Comparison of ENCODE assay signal across 15 cellular contexts in the genomic region with DNA sequence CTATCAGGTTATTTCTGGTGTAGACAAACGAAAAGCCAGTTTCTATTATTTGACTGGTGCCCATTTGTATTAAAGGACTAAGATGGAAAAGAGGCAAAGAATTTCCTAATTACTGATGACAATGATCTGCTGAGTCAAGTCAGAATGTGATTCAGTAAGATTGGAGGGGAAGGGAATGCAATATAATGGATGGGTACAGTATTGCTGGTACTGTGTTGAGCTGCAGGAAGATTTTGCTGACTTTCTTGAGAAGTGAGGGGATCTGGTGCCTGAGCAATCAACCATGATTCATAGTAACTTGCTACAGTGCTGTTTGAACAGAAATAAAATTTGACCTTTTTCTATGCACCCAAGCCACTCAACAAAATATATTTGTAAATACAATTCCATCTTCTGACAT.
DNase-seq lines count a peak whose midpoint lies in the region; TF ChIP-seq lines count a peak whose summit lies in the region.
"Had no signal": no experiment of that assay in that cellular context is flagged by ENCODE, and none has a peak within 500 bp of the region (broad histone marks: within the 10 kb centered on the region; RNA-seq: fewer than 3 reads in every experiment).

No MANE protein-coding gene starts in this region.

- H3K27me3 ChIP-seq in SK-N-SH (ENCODE audit: insufficient read depth) (no peaks in the 10 kb centered on the region), vagina (no peaks in the 10 kb centered on the region)
- H3K27me3 ChIP-seq: BLaER1 had no signal

- H4K20me1 ChIP-seq in SK-N-SH (ENCODE audit: insufficient read depth), result no peaks in the 10 kb centered on the region
- H4K20me1 ChIP-seq: BLaER1 had no signal

- no peaks in the 10 kb centered on the region for H3K9me2 ChIP-seq in SK-N-SH

- peaks cover 0 to 6% of the 10 kb centered on the region in 2 experiments; a peak in 1 of 4 replicates for H3K4me1 ChIP-seq in SK-N-SH (ENCODE audit: control insufficient read depth in 1 of 2, insufficient read depth in 2 of 2, low read depth in 1 of 2, low read length in 1 of 2)
- H3K4me1 ChIP-seq in vagina, result no peaks in the 10 kb centered on the region
- H3K4me1 ChIP-seq: BLaER1, HAP-1 had no signal

- no peaks in the 10 kb centered on the region for H3F3A ChIP-seq in SK-N-SH (replicated peaks; ENCODE audit: insufficient read depth)

- H3K27ac ChIP-seq in SK-N-SH (ENCODE audit: low read depth in 2 of 2, low read length in 1 of 2), result no peak overlapping the region
- no peak overlapping the region for H3K27ac ChIP-seq in vagina
- H3K27ac ChIP-seq: BLaER1, SK-N-MC had no signal

- H3K4me3 ChIP-seq in SK-N-SH (ENCODE audit: low read depth in 2 of 2, low read length in 1 of 2) (no peak overlapping the region), vagina (no peak overlapping the region)
- H3K4me3 ChIP-seq: BLaER1, GM12878, HAP-1, SK-N-MC had no signal

- no peak for TF ChIP-seq POLR2A in vagina (IDR thresholded peaks at IDR 0.05)

- DNase-seq in HCEC 1CT (peak; percentile 43), SK-N-SH (no peak), fibroblast of peridontal ligament (ENCODE audit: extremely low read depth) (peak; percentile 35), medulla oblongata (ENCODE audit: extremely low spot score) (no peak), NCI-H1436 treated with DMSO at 0.1 percent for 48 hours (lab: John Stamatoyannopoulos, UW) (no peak), vagina (ENCODE audit: extremely low spot score in 2 of 2) (no peak), DMS53 (lab: John Stamatoyannopoulos, UW) (no peak)
- DNase-seq: DMS 273 treated with DMSO at 0.1 percent for 48 hours, NCI-H1417, NCI-H2029 treated with DMSO at 0.1 percent for 48 hours, NCI-H510A had no signal

- TF ChIP-seq CTCF in SK-N-SH (IDR thresholded peaks at IDR 0.05) (no peak), vagina (IDR thresholded peaks at IDR 0.05) (no peak)

- no peaks in the 10 kb centered on the region for H3K79me2 ChIP-seq in SK-N-SH (ENCODE audit: insufficient read depth)

- no peak overlapping the region for H3K9ac ChIP-seq in SK-N-SH
- H3K9ac ChIP-seq: BLaER1 had no signal

- no peaks in the 10 kb centered on the region for H3K36me3 ChIP-seq in SK-N-SH (replicated peaks in 1 of 2; ENCODE audit: control insufficient read depth in 1 of 2, insufficient read depth in 2 of 2, low read length in 1 of 2)
- H3K36me3 ChIP-seq in vagina, result no peaks in the 10 kb centered on the region
- H3K36me3 ChIP-seq: BLaER1, HAP-1 had no signal

- 62% methylated on average over 1 of the region's 1 CpG for WGBS in SK-N-SH (ENCODE audit: low lambda C conversion rate)

- H3K4me2 ChIP-seq in SK-N-SH, result no peak overlapping the region
- H3K4me2 ChIP-seq: BLaER1 had no signal

- no peak overlapping the region for H2AFZ ChIP-seq in SK-N-SH (ENCODE audit: low read depth)

- no peak for TF ChIP-seq RAD21 in SK-N-SH (IDR thresholded peaks at IDR 0.05; ENCODE audit: low read length)

- POLR2A ChIA-PET in SK-N-SH (lab: Yijun Ruan, JAX), result no interaction called here

- H3K9me3 ChIP-seq in SK-N-SH, result no peaks in the 10 kb centered on the region
- no peaks in the 10 kb centered on the region for H3K9me3 ChIP-seq in vagina
- H3K9me3 ChIP-seq: BLaER1, HAP-1 had no signal

- intact Hi-C loops in vagina (cut with DNase I), result no loop called here

- TF ChIP-seq EP300 in SK-N-SH (IDR thresholded peaks at IDR 0.05; ENCODE audit: borderline replicate concordance in 1 of 2, low read depth in 1 of 2, low read length in 1 of 2), result no peak

- CTCF ChIA-PET in SK-N-SH (lab: Yijun Ruan, JAX), result no interaction called here

TF ChIP-seq in SK-N-SH, 30 proteins besides CTCF, POLR2A, EP300 and RAD21:
- TF ChIP-seq ELF1 (IDR thresholded peaks at IDR 0.05) (no peak), TEAD4 (IDR thresholded peaks at IDR 0.05; ENCODE audit: borderline replicate concordance, insufficient read depth) (no peak), EZH2phosphoT487 (IDR thresholded peaks at IDR 0.05; ENCODE audit: borderline replicate concordance, low read depth) (no peak), JUND (IDR thresholded peaks at IDR 0.05) (peak; percentile 7; the same call in 1 of the 2 replicates)
- TF ChIP-seq, protein P1, sequence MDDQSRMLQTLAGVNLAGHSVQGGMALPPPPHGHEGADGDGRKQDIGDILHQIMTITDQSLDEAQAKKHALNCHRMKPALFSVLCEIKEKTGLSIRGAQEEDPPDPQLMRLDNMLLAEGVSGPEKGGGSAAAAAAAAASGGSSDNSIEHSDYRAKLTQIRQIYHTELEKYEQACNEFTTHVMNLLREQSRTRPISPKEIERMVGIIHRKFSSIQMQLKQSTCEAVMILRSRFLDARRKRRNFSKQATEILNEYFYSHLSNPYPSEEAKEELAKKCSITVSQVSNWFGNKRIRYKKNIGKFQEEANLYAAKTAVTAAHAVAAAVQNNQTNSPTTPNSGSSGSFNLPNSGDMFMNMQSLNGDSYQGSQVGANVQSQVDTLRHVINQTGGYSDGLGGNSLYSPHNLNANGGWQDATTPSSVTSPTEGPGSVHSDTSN (IDR thresholded peaks at IDR 0.05), result peak; percentile 30; the same call in 1 of the 2 replicates

Comparison
In these comparisons a context has a peak if more than half of its experiments do, and no peak if none do; other contexts are left out.
1. DNase-seq: peak in HCEC 1CT (single experiment) and fibroblast of peridontal ligament (single experiment); none in SK-N-SH (single experiment), medulla oblongata (single experiment), NCI-H1436 treated with DMSO at 0.1 percent for 48 hours (single experiment), vagina (0 of 2) and DMS53 (single experiment).